11 cellular contexts compared by ENCODE assay signal in genomic region chr11:2932850-2933251, GRCh38. TPM values are rescaled to one million over a fixed set of nuclear protein-coding genes. Genes with fewer than 3 reads are reported as not detected.
A peak's percentile ranks its signal among the peaks of the same experiment; 100 is the strongest.
DNase-seq lines count a peak whose midpoint lies in the region; ATAC-seq, FAIRE-seq and TF ChIP-seq lines count a peak whose summit lies in the region.
"Had no signal": no experiment of that assay in that cellular context is flagged by ENCODE, and none has a peak within 500 bp of the region (broad histone marks: within the 10 kb centered on the region; RNA-seq: fewer than 3 reads in every experiment).

No MANE protein-coding gene starts in this region.

- H3K27me3 Mint-ChIP-seq in activated CD8-positive, alpha-beta T cell treated with anti-CD3 and anti-CD28 coated beads for 36 hours = peaks cover 11% of the 10 kb centered on the region
- H3K27me3 Mint-ChIP-seq in stimulated activated memory B cell treated with anti-CD40 and anti-IgM and Interleukin-4, amounts not matched to agents 10 μg/mL and 1 μg/mL and 100 μg/mL, for 72 hours = peaks cover 42% of the 10 kb centered on the region

- H3K27ac ChIP-seq in A549 (peak overlapping the region; percentile 42 to 80; a peak in 5 of 6 replicates), kidney (ENCODE audit: low read depth in 2 of 2, low read length in 2 of 2) (no peak overlapping the region)
- H3K27ac ChIP-seq: SK-N-MC had no signal

- no peak overlapping the region for H3K4me3 Mint-ChIP-seq in activated CD8-positive, alpha-beta T cell treated with anti-CD3 and anti-CD28 coated beads for 36 hours
- H3K4me3 Mint-ChIP-seq in stimulated activated memory B cell treated with anti-CD40 and anti-IgM and Interleukin-4, amounts not matched to agents 10 μg/mL and 1 μg/mL and 100 μg/mL, for 72 hours = no peak overlapping the region

- no peaks in the 10 kb centered on the region for H3K36me3 ChIP-seq in kidney (ENCODE audit: control insufficient read depth in 1 of 2, insufficient read depth in 2 of 2, low read length in 2 of 2)

- H3K4me1 Mint-ChIP-seq in activated CD8-positive, alpha-beta T cell treated with anti-CD3 and anti-CD28 coated beads for 36 hours (ENCODE audit: low read depth) = peaks cover 25% of the 10 kb centered on the region
- H3K4me1 Mint-ChIP-seq in stimulated activated memory B cell treated with anti-CD40 and anti-IgM and Interleukin-4, amounts not matched to agents 10 μg/mL and 1 μg/mL and 100 μg/mL, for 72 hours = peaks cover 28% of the 10 kb centered on the region

- peak overlapping the region; percentile 55 for H3K27ac Mint-ChIP-seq in activated CD8-positive, alpha-beta T cell treated with anti-CD3 and anti-CD28 coated beads for 36 hours
- no peak overlapping the region for H3K27ac Mint-ChIP-seq in stimulated activated memory B cell treated with anti-CD40 and anti-IgM and Interleukin-4, amounts not matched to agents 10 μg/mL and 1 μg/mL and 100 μg/mL, for 72 hours

- peaks cover 8% of the 10 kb centered on the region for H3K9me3 Mint-ChIP-seq in activated CD8-positive, alpha-beta T cell treated with anti-CD3 and anti-CD28 coated beads for 36 hours
- peaks cover 6% of the 10 kb centered on the region for H3K9me3 Mint-ChIP-seq in stimulated activated memory B cell treated with anti-CD40 and anti-IgM and Interleukin-4, amounts not matched to agents 10 μg/mL and 1 μg/mL and 100 μg/mL, for 72 hours

- peaks cover 5% of the 10 kb centered on the region for H3K9me3 ChIP-seq in A549
- H3K9me3 ChIP-seq in kidney (ENCODE audit: control insufficient read depth in 1 of 2, low read length in 2 of 2) = peaks cover 3 to 5% of the 10 kb centered on the region in 2 donors

- H3K4me2 ChIP-seq in A549 = peak overlapping the region; percentile 54

- peaks cover 5% of the 10 kb centered on the region for H3K36me3 Mint-ChIP-seq in activated CD8-positive, alpha-beta T cell treated with anti-CD3 and anti-CD28 coated beads for 36 hours (ENCODE audit: low read depth)
- H3K36me3 Mint-ChIP-seq in stimulated activated memory B cell treated with anti-CD40 and anti-IgM and Interleukin-4, amounts not matched to agents 10 μg/mL and 1 μg/mL and 100 μg/mL, for 72 hours = peaks cover 6% of the 10 kb centered on the region

- TF ChIP-seq EP300 in A549 (IDR thresholded peaks at IDR 0.05) = no peak

- WGBS in A549 (ENCODE audit: missing lambda C conversion rate) = 58% methylated on average over 14 of the region's 15 CpGs

- ATAC-seq in A549 (no peak), omental fat pad (ENCODE audit: low FRiP score) (no peak)
- no peak for ATAC-seq in activated CD8-positive, alpha-beta T cell treated with anti-CD3 and anti-CD28 coated beads for 36 hours
- ATAC-seq in stimulated activated memory B cell treated with anti-CD40 and anti-IgM and Interleukin-4, amounts not matched to agents 10 μg/mL and 1 μg/mL and 100 μg/mL, for 72 hours = no peak

- H3K4me3 ChIP-seq in A549 (no peak overlapping the region), kidney (ENCODE audit: low read length in 2 of 2) (no peak overlapping the region)
- H3K4me3 ChIP-seq: SK-N-MC had no signal

- CTCF ChIA-PET in A549 (lab: Yijun Ruan, JAX) = interaction anchor here (0.6 to 9.5 kb wide), 7 partner anchors 11 to 466 kb away, joined by 3 to 75 read pairs (median 4); no protein-coding TSS in a partner anchor
- CTCF ChIA-PET in activated CD8-positive, alpha-beta T cell treated with anti-CD3 and anti-CD28 coated beads for 36 hours (lab: Charles Lee) = interaction anchor here (1.4 to 2.0 kb wide), 4 partner anchors 10 to 400 kb away, joined by 3 to 10 read pairs (median 7); no protein-coding TSS in a partner anchor

- TF ChIP-seq POLR2A in A549 (IDR thresholded peaks at IDR 0.05; ENCODE audit: low read length) = no peak
- no peak for TF ChIP-seq POLR2A in H54 (IDR thresholded peaks at IDR 0.05; ENCODE audit: low read depth, low read length)

- TF ChIP-seq RAD21 in A549 (conservative IDR thresholded peaks at IDR 0.05 in 1 of 2, IDR thresholded peaks at IDR 0.05 in 1 of 2) = no peak

- H3K4me1 ChIP-seq in A549 (peaks cover 20% of the 10 kb centered on the region), kidney (ENCODE audit: control insufficient read depth in 1 of 2, insufficient read depth in 1 of 2, low read depth in 1 of 2, low read length in 2 of 2) (peaks cover 3 to 11% of the 10 kb centered on the region in 2 donors)

- intact Hi-C loops in activated CD8-positive, alpha-beta T cell treated with anti-CD3 and anti-CD28 coated beads for 36 hours (cut with micrococcal nuclease) = no loop called here
- intact Hi-C loops in kidney (cut with DNase I) (no loop called here), head of caudate nucleus (cut with DNase I) (no loop called here)

- TF ChIP-seq CTCF in A549 (IDR thresholded peaks at IDR 0.05) (no peak), kidney (IDR thresholded peaks at IDR 0.05; ENCODE audit: borderline replicate concordance, extremely low read depth, insufficient read depth) (no peak), omental fat pad (IDR thresholded peaks at IDR 0.05) (no peak)
- no peak for TF ChIP-seq CTCF in activated CD8-positive, alpha-beta T cell treated with anti-CD3 and anti-CD28 coated beads for 36 hours (IDR thresholded peaks at IDR 0.05)

- POLR2A ChIA-PET in A549 (lab: Yijun Ruan, JAX) = interaction anchor here (1.3 kb wide), 1 partner anchor 10 kb away, joined by 3 read pairs; no protein-coding TSS in a partner anchor
- POLR2A ChIA-PET in activated CD8-positive, alpha-beta T cell treated with anti-CD3 and anti-CD28 coated beads for 36 hours (lab: Charles Lee) = interaction anchor here (0.5 to 1.8 kb wide), 2 partner anchors 9 to 298 kb away, joined by 4 to 7 read pairs; no protein-coding TSS in a partner anchor

- no peak overlapping the region for H3K9ac ChIP-seq in kidney (ENCODE audit: low read length in 2 of 2)

- DNase-seq in A549 (ENCODE audit: low read depth in 1 of 2, low spot score in 1 of 2) (no peak), H54 (ENCODE audit: insufficient read length, low spot score) (peak; percentile 62), kidney (peak; percentile 84), omental fat pad (ENCODE audit: low spot score) (no peak), head of caudate nucleus (no peak), foreskin melanocyte (no peak)
- DNase-seq in activated CD8-positive, alpha-beta T cell treated with anti-CD3 and anti-CD28 coated beads for 36 hours = peak; percentile 40
- DNase-seq: NCI-H1417 had no signal

- no peak for FAIRE-seq in A549 (lab: Jason Lieb, UNC)
- FAIRE-seq in H54 (lab: Jason Lieb, UNC) = no peak
- FAIRE-seq in kidney (lab: Jason Lieb, UNC) = no peak
- FAIRE-seq: GM19239 had no signal

TF ChIP-seq in A549, 52 proteins besides CTCF, POLR2A, EP300 and RAD21:
- no peak for TF ChIP-seq JUNB (IDR thresholded peaks at IDR 0.05)
- no peak for TF ChIP-seq FOSL2 (IDR thresholded peaks at IDR 0.05)
- peak; percentile 34; the same call in 1 of the 2 replicates for TF ChIP-seq FOSL2 (CRISPR knock-in tag; IDR thresholded peaks at IDR 0.05)
TF ChIP-seq in A549: peak in this region for 1.

RNA-seq across cellular contexts. Expression of gene PHLDA2, which starts 3.6 kb away (rescaled TPM):
- polyA plus RNA-seq in A549 (2011; rRNA removed) (6.3 and 7.0 TPM in 2 replicates), A549 (2017; fragmentation: RNase III; extraction: RNeasy Plus Mini Kit Qiagen cat#74134 plus additional on column Dnase treatment) (43.6 to 49.6 TPM (median 47.6 TPM) in 3 replicates), kidney (ENCODE audit: insufficient read depth, low read depth, low replicate concordance) (9.0 TPM)
- polyA plus RNA-seq in A549 (2012; cell fraction: cytosol; rRNA removed) = 80.1 and 91.2 TPM in 2 replicates
- 68.3 and 133 TPM in 2 replicates for polyA plus RNA-seq in A549 (2012; cell fraction: nucleus; rRNA removed)
- 3.6 and 5.5 TPM in 2 replicates for polyA minus RNA-seq in A549 (2011; rRNA and poly(A)+ RNA removed)
- 1 to 10 TPM; 3.6 to 3.7 TPM for total RNA-seq in activated CD8-positive, alpha-beta T cell treated with anti-CD3 and anti-CD28 coated beads for 36 hours
- total RNA-seq in kidney (19.7 TPM), omental fat pad (10 to 100 TPM in 1 of 4 donors, 1 to 10 TPM in 2, not detected in 1; 3.8 to 10.2 (median 7.1) TPM)

RNA-seq across cellular contexts. Expression of gene CDKN1C, which starts 47.3 kb away (rescaled TPM):
- polyA plus RNA-seq in A549 (2011; rRNA removed) = 0.40 and 0.41 TPM in 2 replicates
- polyA plus RNA-seq in A549 (2012; cell fraction: cytosol; rRNA removed) = 0.11 and 0.25 TPM in 2 replicates
- polyA plus RNA-seq in A549 (2012; cell fraction: nucleus; rRNA removed) = 0.34 and 0.62 TPM in 2 replicates
- 0.16 to 0.36 TPM (median 0.30 TPM) in 3 replicates for polyA plus RNA-seq in A549 (2017; fragmentation: RNase III; extraction: RNeasy Plus Mini Kit Qiagen cat#74134 plus additional on column Dnase treatment)
- polyA minus RNA-seq in A549 (2011; rRNA and poly(A)+ RNA removed) = 0.29 TPM in 1 of 2 replicates, not detected in the other
- 1 to 10 TPM; 1.6 TPM for total RNA-seq in activated CD8-positive, alpha-beta T cell treated with anti-CD3 and anti-CD28 coated beads for 36 hours
- 54.8 TPM for total RNA-seq in kidney
- 192 TPM for polyA plus RNA-seq in kidney (ENCODE audit: insufficient read depth, low read depth, low replicate concordance)
- total RNA-seq in omental fat pad = 100 to 1,000 TPM; 111 to 314 (median 138) TPM

RNA-seq across cellular contexts. Expression of gene NAP1L4, which starts 59.3 kb away (rescaled TPM):
- polyA plus RNA-seq in A549 (2011; rRNA removed) (128 and 148 TPM in 2 replicates), A549 (2017; fragmentation: RNase III; extraction: RNeasy Plus Mini Kit Qiagen cat#74134 plus additional on column Dnase treatment) (129 to 134 TPM (median 132 TPM) in 3 replicates), kidney (ENCODE audit: insufficient read depth, low read depth, low replicate concordance) (120 TPM)
- polyA plus RNA-seq in A549 (2012; cell fraction: cytosol; rRNA removed) = 73.9 and 95.8 TPM in 2 replicates
- polyA plus RNA-seq in A549 (2012; cell fraction: nucleus; rRNA removed) = 97.5 and 143 TPM in 2 replicates
- polyA minus RNA-seq in A549 (2011; rRNA and poly(A)+ RNA removed) = 52.9 and 61.4 TPM in 2 replicates
- 100 to 1,000 TPM; 212 to 223 TPM for total RNA-seq in activated CD8-positive, alpha-beta T cell treated with anti-CD3 and anti-CD28 coated beads for 36 hours
- total RNA-seq in kidney (133 TPM), omental fat pad (10 to 100 TPM; 58.2 to 90.0 (median 82.2) TPM)

Comparison
In these comparisons a context has a peak if more than half of its experiments do, and no peak if none do; other contexts are left out.
1. DNase-seq: peak in H54 (single experiment), activated CD8-positive, alpha-beta T cell treated with anti-CD3 and anti-CD28 coated beads for 36 hours (single experiment) and kidney (single experiment); none in A549 (0 of 2), omental fat pad (single experiment), head of caudate nucleus (0 of 42) and foreskin melanocyte (single experiment).
2. H3K27ac ChIP-seq: peak in A549 (2 of 2); none in kidney (0 of 2).
3. RNA of gene CDKN1C, which starts 47.3 kb away (total RNA-seq): 111 to 314 TPM in omental fat pad and 54.8 TPM in kidney (single experiment); 1.6 TPM in activated CD8-positive, alpha-beta T cell treated with anti-CD3 and anti-CD28 coated beads for 36 hours; every median in the first group is over 10 times any median in the second.